In the genomic region with DNA sequence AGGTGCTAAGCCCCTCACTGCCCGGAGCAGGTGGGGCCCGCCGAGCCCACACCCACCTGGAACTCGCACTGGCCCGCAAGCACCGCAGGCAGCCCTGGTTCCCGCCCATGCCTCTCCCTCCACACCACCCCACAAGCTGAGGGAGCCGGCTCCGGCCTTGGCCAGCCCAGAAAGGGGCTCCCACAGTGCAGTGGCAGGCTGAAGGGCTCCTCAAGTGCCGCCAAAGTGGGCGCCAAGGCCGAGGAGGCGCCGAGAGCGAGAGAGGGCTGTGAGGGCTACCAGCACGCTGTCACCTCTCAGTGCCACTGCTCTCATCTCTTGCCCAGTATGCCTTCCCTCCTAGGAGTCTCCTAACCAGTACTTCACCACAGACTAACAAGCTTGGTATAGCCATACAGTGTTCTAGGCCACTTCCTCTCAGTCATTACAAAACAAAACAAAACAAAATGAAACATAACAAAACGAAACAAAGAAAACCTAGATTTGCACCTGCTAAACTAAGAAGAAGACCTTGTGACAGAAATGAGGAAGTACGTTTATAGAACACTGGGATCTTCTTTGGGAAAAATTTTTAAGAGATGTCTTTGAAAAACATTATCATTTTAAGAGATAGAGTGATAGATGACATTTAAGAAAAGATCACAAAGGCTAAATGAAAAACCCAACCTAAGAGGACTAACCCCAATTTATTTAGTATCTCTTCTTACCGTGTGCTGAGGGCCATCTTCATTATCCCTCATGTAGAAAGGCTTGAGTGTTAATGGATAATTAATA, we compare ENCODE assay signal across 8 cellular contexts. TPM values are rescaled to one million over a fixed set of nuclear protein-coding genes. Genes with fewer than 3 reads are reported as not detected.
DNase-seq lines count a peak whose midpoint lies in the region; ATAC-seq and TF ChIP-seq lines count a peak whose summit lies in the region.

No MANE protein-coding gene starts in this region.

- peak; percentile 97 for ATAC-seq in HG03139 (IDR thresholded peaks at IDR 0.05; ENCODE audit: unreplicated experiment)
- peak; percentile 96 to 99 for ATAC-seq in activated T-cell treated with anti-CD3 and anti-CD28 coated beads, Interleukin-2, amount 50 U/mL, for 4 hours
- ATAC-seq in stimulated activated naive B cell treated with anti-CD40 and anti-IgM and Interleukin-4, amounts not matched to agents 10 μg/mL and 1 μg/mL and 100 μg/mL, for 72 hours (replicated peaks): peak; percentile 98

- peaks cover 22% of the 10 kb centered on the region for H3K4me1 Mint-ChIP-seq in activated T-cell treated with anti-CD3 and anti-CD28 coated beads, Interleukin-2, amount 50 U/mL, for 4 hours (ENCODE audit: low read depth)
- peaks cover 25 to 45% of the 10 kb centered on the region in 2 donors for H3K4me1 Mint-ChIP-seq in stimulated activated naive B cell treated with anti-CD40 and anti-IgM and Interleukin-4, amounts not matched to agents 10 μg/mL and 1 μg/mL and 100 μg/mL, for 72 hours

- peak overlapping the region; percentile 87 for H3K27ac Mint-ChIP-seq in stimulated activated naive B cell treated with anti-CD40 and anti-IgM and Interleukin-4, amounts not matched to agents 10 μg/mL and 1 μg/mL and 100 μg/mL, for 72 hours

- peak overlapping the region; percentile 71 for H3K4me3 Mint-ChIP-seq in activated T-cell treated with anti-CD3 and anti-CD28 coated beads, Interleukin-2, amount 50 U/mL, for 4 hours
- H3K4me3 Mint-ChIP-seq in stimulated activated naive B cell treated with anti-CD40 and anti-IgM and Interleukin-4, amounts not matched to agents 10 μg/mL and 1 μg/mL and 100 μg/mL, for 72 hours: peak overlapping the region; percentile 43 to 47

- DNase-seq in stimulated activated CD4-positive, alpha-beta T cell treated with anti-CD3 and anti-CD28 coated beads, Interleukin-15, amount 100 ng/mL, for 24 hours: peak; percentile 15
- no peak for DNase-seq in stimulated activated CD4-positive, alpha-beta T cell treated with anti-CD3 and anti-CD28 coated beads, Interleukin-2, amount 100 ng/mL, for 48 hours
- no peak for DNase-seq in activated T-cell treated with anti-CD3 and anti-CD28 coated beads, Interleukin-2, amount 50 U/mL, for 4 hours
- DNase-seq in stimulated activated naive B cell treated with anti-CD40 and anti-IgM and Interleukin-4, amounts not matched to agents 10 μg/mL and 1 μg/mL and 100 μg/mL, for 72 hours: peak; percentile 26
- no peak for DNase-seq in RWPE1 (ENCODE audit: low spot score)
- DNase-seq in NCI-H82 treated with DMSO at 0.1 percent for 48 hours (lab: John Stamatoyannopoulos, UW; ENCODE audit: unreplicated experiment): no peak
- no peak for DNase-seq in hepatic stellate cell (ENCODE audit: low spot score)

- no peaks in the 10 kb centered on the region for H3K27me3 Mint-ChIP-seq in activated T-cell treated with anti-CD3 and anti-CD28 coated beads, Interleukin-2, amount 50 U/mL, for 4 hours (ENCODE audit: low read depth)
- no peaks in the 10 kb centered on the region for H3K27me3 Mint-ChIP-seq in stimulated activated naive B cell treated with anti-CD40 and anti-IgM and Interleukin-4, amounts not matched to agents 10 μg/mL and 1 μg/mL and 100 μg/mL, for 72 hours

- POLR2A ChIA-PET in RWPE1 (lab: Yijun Ruan, JAX; ENCODE audit: low non-redundant PET): no interaction called here

- CTCF ChIA-PET in RWPE1 (lab: Yijun Ruan, JAX): no interaction called here

- H3K27ac ChIP-seq in RWPE1: no peak overlapping the region

- peaks cover 30% of the 10 kb centered on the region for H3K36me3 Mint-ChIP-seq in activated T-cell treated with anti-CD3 and anti-CD28 coated beads, Interleukin-2, amount 50 U/mL, for 4 hours (ENCODE audit: insufficient read depth)
- peaks cover 38 to 41% of the 10 kb centered on the region in 2 donors for H3K36me3 Mint-ChIP-seq in stimulated activated naive B cell treated with anti-CD40 and anti-IgM and Interleukin-4, amounts not matched to agents 10 μg/mL and 1 μg/mL and 100 μg/mL, for 72 hours

- no peak for TF ChIP-seq CTCF in RWPE1 (conservative IDR thresholded peaks at IDR 0.05; ENCODE audit: low read depth)

- no peaks in the 10 kb centered on the region for H3K9me3 Mint-ChIP-seq in activated T-cell treated with anti-CD3 and anti-CD28 coated beads, Interleukin-2, amount 50 U/mL, for 4 hours
- no peaks in the 10 kb centered on the region for H3K9me3 Mint-ChIP-seq in stimulated activated naive B cell treated with anti-CD40 and anti-IgM and Interleukin-4, amounts not matched to agents 10 μg/mL and 1 μg/mL and 100 μg/mL, for 72 hours

RNA-seq across cellular contexts. Expression of a gene that starts 47.7 kb away (rescaled TPM):
- total RNA-seq in activated T-cell treated with anti-CD3 and anti-CD28 coated beads, Interleukin-2, amount 50 U/mL, for 4 hours: 1 to 10 TPM; 1.9 to 3.2 (median 3.2) TPM

Comparison
In these comparisons a context has a peak if more than half of its experiments do, and no peak if none do; other contexts are left out.
1. DNase-seq: peak in stimulated activated CD4-positive, alpha-beta T cell treated with anti-CD3 and anti-CD28 coated beads, Interleukin-15, amount 100 ng/mL, for 24 hours (single experiment) and stimulated activated naive B cell treated with anti-CD40 and anti-IgM and Interleukin-4, amounts not matched to agents 10 μg/mL and 1 μg/mL and 100 μg/mL, for 72 hours (single experiment); none in stimulated activated CD4-positive, alpha-beta T cell treated with anti-CD3 and anti-CD28 coated beads, Interleukin-2, amount 100 ng/mL, for 48 hours (0 of 2), activated T-cell treated with anti-CD3 and anti-CD28 coated beads, Interleukin-2, amount 50 U/mL, for 4 hours (single experiment), RWPE1 (single experiment), NCI-H82 treated with DMSO at 0.1 percent for 48 hours (single experiment) and hepatic stellate cell (single experiment).
2. Peak in every context shown above with its lines, with median percentiles within 50 percentile points of each other: ATAC-seq.